Comparison of ENCODE assay signal across 20 cellular contexts in genomic region chr15:100786139-100786531, GRCh38.
DNase-seq lines count a peak whose midpoint lies in the region; ATAC-seq and TF ChIP-seq lines count a peak whose summit lies in the region.
"Had no signal": no experiment of that assay in that cellular context is flagged by ENCODE, and none has a peak within 500 bp of the region (broad histone marks: within the 10 kb centered on the region; RNA-seq: fewer than 3 reads in every experiment).

No MANE protein-coding gene starts in this region.

- no peak overlapping the region for H2BK120ac ChIP-seq in mesenchymal stem cell (ENCODE audit: low read depth, low read length)

- H3K27me3 ChIP-seq in mesenchymal stem cell (ENCODE audit: control insufficient read depth in 1 of 2, insufficient read depth in 1 of 2, low read length in 2 of 2): peaks cover 0 to 9% of the 10 kb centered on the region in 2 experiments
- H3K27me3 ChIP-seq: MG63 had no signal

- WGBS in mesenchymal stem cell: 85% methylated on average over 5 of the region's 5 CpGs

- no peak overlapping the region for H3K9ac ChIP-seq in mesenchymal stem cell (ENCODE audit: low read length)

- peak overlapping the region in 1 of 2 experiments; percentile 14 for H3K14ac ChIP-seq in mesenchymal stem cell (ENCODE audit: low read length in 2 of 2)

- no peak overlapping the region for H2AFZ ChIP-seq in mesenchymal stem cell (ENCODE audit: low read depth, low read length)

- H2BK15ac ChIP-seq in mesenchymal stem cell (ENCODE audit: low read depth, poor library complexity, severe bottlenecking): no peak overlapping the region

- TF ChIP-seq CTCF in coronary artery (IDR thresholded peaks at IDR 0.05): no peak

- H3K4me1 ChIP-seq in mesenchymal stem cell (ENCODE audit: control insufficient read depth, insufficient read depth, low read depth, low read length): no peaks in the 10 kb centered on the region

- H3K36me3 ChIP-seq in mesenchymal stem cell (ENCODE audit: control insufficient read depth in 1 of 2, insufficient read depth in 2 of 2, low read depth in 1 of 2, low read length in 2 of 2): no peaks in the 10 kb centered on the region
- H3K36me3 ChIP-seq: MG63 had no signal

- no peak overlapping the region for H2BK5ac ChIP-seq in mesenchymal stem cell (ENCODE audit: low read depth, low read length, poor library complexity, severe bottlenecking)

- H3K9me3 ChIP-seq in mesenchymal stem cell (ENCODE audit: control insufficient read depth, low read length): no peaks in the 10 kb centered on the region
- H3K9me3 ChIP-seq: MG63 had no signal

- H4K8ac ChIP-seq in mesenchymal stem cell (ENCODE audit: low read length): no peak overlapping the region

- no peaks in the 10 kb centered on the region for H3K79me1 ChIP-seq in mesenchymal stem cell (replicated peaks; ENCODE audit: low read length, poor library complexity, severe bottlenecking)

- peak overlapping the region; percentile 69 for H4K91ac ChIP-seq in mesenchymal stem cell (ENCODE audit: low read length)

- no peak overlapping the region for H2AK5ac ChIP-seq in mesenchymal stem cell (ENCODE audit: low read length, severe bottlenecking)

- ATAC-seq in activated CD4-positive, CD25-positive, alpha-beta regulatory T cell treated with anti-CD3 and anti-CD28 coated beads, Interleukin-2, amount 50 U/mL, for 24 hours: no peak
- ATAC-seq in GM19035 (IDR thresholded peaks at IDR 0.05; ENCODE audit: unreplicated experiment): no peak
- ATAC-seq: PC-3 had no signal

- H3K4me3 ChIP-seq in coronary artery (no peak overlapping the region), mesenchymal stem cell (ENCODE audit: insufficient read depth in 1 of 2, low read depth in 1 of 2, low read length in 2 of 2) (no peak overlapping the region)
- H3K4me3 ChIP-seq: MG63 had no signal

- H3K27ac ChIP-seq in coronary artery (no peak overlapping the region), mesenchymal stem cell (ENCODE audit: low read length, poor library complexity, severe bottlenecking) (no peak overlapping the region)
- H3K27ac ChIP-seq: 22Rv1, C4-2B had no signal

- DNase-seq in activated CD8-positive, alpha-beta memory T cell treated with anti-CD3 and anti-CD28 coated beads, Interleukin-2, amount 50 U/mL, for 48 hours: peak; percentile 13
- no peak for DNase-seq in activated CD8-positive, alpha-beta memory T cell treated with anti-CD3 and anti-CD28 coated beads for 24 hours
- DNase-seq in coronary artery (ENCODE audit: low spot score) (peak; percentile 22), mesenchymal stem cell (no peak), NCI-H1417 treated with DMSO at 0.1 percent for 48 hours (lab: John Stamatoyannopoulos, UW) (no peak)
- no peak for DNase-seq in activated CD4-positive, alpha-beta T cell treated with anti-CD3 and anti-CD28 coated beads, Interleukin-2, amount 50 U/mL, for 1 hour
- DNase-seq: AML-193, DMS79, Karpas-422, MG63, NCI-H1092, NCI-H146, NCI-H2029 treated with DMSO at 0.1 percent for 48 hours, NCI-H2171, NCI-H526, PC-3 had no signal

- H3K4ac ChIP-seq in mesenchymal stem cell (ENCODE audit: low read depth in 1 of 2, low read length in 2 of 2): no peak overlapping the region

- H2BK12ac ChIP-seq in mesenchymal stem cell (ENCODE audit: low read length in 2 of 2): no peak overlapping the region

- H3K23ac ChIP-seq in mesenchymal stem cell (ENCODE audit: low read length in 2 of 2): no peak overlapping the region

- H3K18ac ChIP-seq in mesenchymal stem cell (ENCODE audit: low read depth in 1 of 2, low read length in 2 of 2): no peak overlapping the region

- no peak overlapping the region for H3K4me2 ChIP-seq in mesenchymal stem cell (ENCODE audit: low read length, poor library complexity, severe bottlenecking)

Comparison
In these comparisons a context has a peak if more than half of its experiments do, and no peak if none do; other contexts are left out.
1. DNase-seq: peak in activated CD8-positive, alpha-beta memory T cell treated with anti-CD3 and anti-CD28 coated beads, Interleukin-2, amount 50 U/mL, for 48 hours (single experiment) and coronary artery (single experiment); none in activated CD8-positive, alpha-beta memory T cell treated with anti-CD3 and anti-CD28 coated beads for 24 hours (single experiment), mesenchymal stem cell (single experiment), NCI-H1417 treated with DMSO at 0.1 percent for 48 hours (single experiment) and activated CD4-positive, alpha-beta T cell treated with anti-CD3 and anti-CD28 coated beads, Interleukin-2, amount 50 U/mL, for 1 hour (single experiment).